ENCODE assay signal across 12 cellular contexts in the genomic region with DNA sequence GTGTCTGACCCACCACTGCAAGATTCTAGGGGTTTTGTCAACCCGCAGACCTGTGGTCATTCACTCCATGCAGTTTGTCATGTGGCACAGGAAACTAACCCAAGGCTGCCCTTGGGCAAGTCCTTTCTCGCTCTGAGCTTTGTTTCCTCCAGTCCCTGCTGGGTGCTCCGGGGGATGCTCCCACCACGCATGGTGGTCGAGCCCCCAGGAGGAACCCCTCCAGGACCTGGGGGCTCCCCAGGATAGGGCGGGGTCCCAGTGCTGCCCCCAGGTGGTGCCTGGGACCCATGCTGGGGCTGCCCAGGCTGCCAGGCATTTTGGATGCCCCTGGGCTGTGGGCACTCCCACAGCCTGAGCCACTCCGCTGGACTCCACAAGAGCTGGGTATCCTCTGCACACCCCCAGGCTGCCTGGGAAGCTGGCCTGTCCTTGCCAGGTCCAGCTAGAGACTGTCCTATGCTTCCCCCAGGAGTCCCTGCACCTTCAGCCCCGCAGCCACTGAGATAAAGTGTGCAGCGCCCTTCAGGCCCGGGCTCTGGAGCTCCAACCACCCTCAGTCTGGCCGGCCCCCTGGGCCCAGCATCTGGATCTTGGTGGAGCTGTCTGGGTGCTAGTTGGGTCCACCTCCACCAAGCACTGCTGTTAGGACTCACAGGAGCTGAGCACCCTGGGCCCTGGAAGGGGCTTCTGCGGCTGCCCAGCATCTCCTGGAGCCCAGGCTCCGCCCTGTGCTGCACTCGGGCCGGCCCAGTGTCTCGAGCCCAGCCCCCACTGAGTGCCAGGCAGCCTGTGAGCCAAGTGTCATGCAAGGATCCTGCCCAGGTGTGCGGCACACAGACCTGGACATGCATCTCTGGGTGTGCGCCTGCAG.
A peak's percentile ranks its signal among the peaks of the same experiment; 100 is the strongest.
DNase-seq lines count a peak whose midpoint lies in the region; ATAC-seq and TF ChIP-seq lines count a peak whose summit lies in the region.
"Had no signal": no experiment of that assay in that cellular context is flagged by ENCODE, and none has a peak within 500 bp of the region (broad histone marks: within the 10 kb centered on the region; RNA-seq: fewer than 3 reads in every experiment).

No MANE protein-coding gene starts in this region.

- no peaks in the 10 kb centered on the region for H3F3A ChIP-seq in smooth muscle cell (ENCODE audit: low read depth)

- intact Hi-C loops in activated CD8-positive, alpha-beta T cell treated with anti-CD3 and anti-CD28 coated beads for 36 hours (cut with micrococcal nuclease) = no loop called here
- intact Hi-C loops in stomach (cut with DNase I; ENCODE audit: low total_unique reads) = loop anchor here (5.0 kb wide), 1 partner anchor 272 kb away; no protein-coding TSS in a partner anchor

- no peaks in the 10 kb centered on the region for H4K20me1 ChIP-seq in hepatocyte (ENCODE audit: insufficient read depth, poor library complexity, severe bottlenecking)
- no peaks in the 10 kb centered on the region for H4K20me1 ChIP-seq in smooth muscle cell (ENCODE audit: low read depth)

- TF ChIP-seq CTCF in activated CD8-positive, alpha-beta T cell treated with anti-CD3 and anti-CD28 coated beads for 36 hours (IDR thresholded peaks at IDR 0.05) = no peak
- peak; percentile 27; the same call in 1 of the 2 replicates for TF ChIP-seq CTCF in VCaP (conservative IDR thresholded peaks at IDR 0.05)
- TF ChIP-seq CTCF in hepatocyte (IDR thresholded peaks at IDR 0.05; ENCODE audit: poor library complexity) = no peak
- TF ChIP-seq CTCF in stomach (IDR thresholded peaks at IDR 0.05) = no peak
- no peak for TF ChIP-seq CTCF in smooth muscle cell (IDR thresholded peaks at IDR 0.05; ENCODE audit: borderline replicate concordance, insufficient read depth, poor library complexity, severe bottlenecking)

- H3K9me2 ChIP-seq in hepatocyte (replicated peaks; ENCODE audit: insufficient read depth) = no peaks in the 10 kb centered on the region

- CTCF ChIA-PET in activated CD8-positive, alpha-beta T cell treated with anti-CD3 and anti-CD28 coated beads, Interleukin-2, amount 10 ng/mL, durations not matched to agents 7 days and 5 days (lab: Charles Lee) = interaction anchor here (1.0 kb wide), 1 partner anchor 283 kb away, joined by 3 read pairs; no protein-coding TSS in a partner anchor
- CTCF ChIA-PET in activated CD8-positive, alpha-beta T cell treated with anti-CD3 and anti-CD28 coated beads for 36 hours (lab: Charles Lee) = interaction anchor here (0.7 to 2.6 kb wide), 5 partner anchors 10 to 322 kb away, joined by 3 to 21 read pairs (median 5); no protein-coding TSS in a partner anchor

- no peak for TF ChIP-seq POLR2A in stomach (IDR thresholded peaks at IDR 0.05)

- H3K4me1 Mint-ChIP-seq in activated CD8-positive, alpha-beta T cell treated with anti-CD3 and anti-CD28 coated beads, Interleukin-2, amount 10 ng/mL, durations not matched to agents 7 days and 5 days (ENCODE audit: low read depth) = no peaks in the 10 kb centered on the region
- no peaks in the 10 kb centered on the region for H3K4me1 Mint-ChIP-seq in activated CD8-positive, alpha-beta T cell treated with anti-CD3 and anti-CD28 coated beads for 36 hours (ENCODE audit: low read depth)

- no peaks in the 10 kb centered on the region for H3K27me3 ChIP-seq in hepatocyte
- no peaks in the 10 kb centered on the region for H3K27me3 ChIP-seq in stomach
- H3K27me3 ChIP-seq in smooth muscle cell (ENCODE audit: low read depth) = no peaks in the 10 kb centered on the region
- H3K27me3 ChIP-seq: BE2C had no signal

- H3K9me3 ChIP-seq in hepatocyte (ENCODE audit: low read depth) (no peaks in the 10 kb centered on the region), stomach (no peaks in the 10 kb centered on the region), smooth muscle cell (replicated peaks; ENCODE audit: low read depth) (no peaks in the 10 kb centered on the region)
- H3K9me3 ChIP-seq: BE2C had no signal

- peak; percentile 9 for DNase-seq in activated CD8-positive, alpha-beta T cell treated with anti-CD3 and anti-CD28 coated beads, Interleukin-2, amount 10 ng/mL, durations not matched to agents 7 days and 5 days
- no peak for DNase-seq in activated CD8-positive, alpha-beta T cell treated with anti-CD3 and anti-CD28 coated beads for 36 hours
- no peak for DNase-seq in hepatocyte (ENCODE audit: low spot score)
- peak; percentile 25 for DNase-seq in stomach
- DNase-seq in superior temporal gyrus (ENCODE audit: extremely low spot score) = no peak
- no peak for DNase-seq in C1 segment of cervical spinal cord (lab: John Stamatoyannopoulos, UW)
- no peak for DNase-seq in smooth muscle cell (lab: John Stamatoyannopoulos, UW; ENCODE audit: unreplicated experiment)
- DNase-seq: amniotic stem cell, BE2C had no signal

- H3K27me3 Mint-ChIP-seq in activated CD8-positive, alpha-beta T cell treated with anti-CD3 and anti-CD28 coated beads, Interleukin-2, amount 10 ng/mL, durations not matched to agents 7 days and 5 days (ENCODE audit: low read depth) = no peaks in the 10 kb centered on the region
- H3K27me3 Mint-ChIP-seq in activated CD8-positive, alpha-beta T cell treated with anti-CD3 and anti-CD28 coated beads for 36 hours = no peaks in the 10 kb centered on the region

- H3K9me3 Mint-ChIP-seq in activated CD8-positive, alpha-beta T cell treated with anti-CD3 and anti-CD28 coated beads, Interleukin-2, amount 10 ng/mL, durations not matched to agents 7 days and 5 days (ENCODE audit: insufficient read depth) = no peaks in the 10 kb centered on the region
- no peaks in the 10 kb centered on the region for H3K9me3 Mint-ChIP-seq in activated CD8-positive, alpha-beta T cell treated with anti-CD3 and anti-CD28 coated beads for 36 hours

- POLR2A ChIA-PET in activated CD8-positive, alpha-beta T cell treated with anti-CD3 and anti-CD28 coated beads, Interleukin-2, amount 10 ng/mL, durations not matched to agents 7 days and 5 days (lab: Charles Lee) = no interaction called here
- POLR2A ChIA-PET in activated CD8-positive, alpha-beta T cell treated with anti-CD3 and anti-CD28 coated beads for 36 hours (lab: Charles Lee) = no interaction called here

- 92% methylated on average over 18 of the region's 18 CpGs for WGBS in hepatocyte (ENCODE audit: low lambda C conversion rate, missing lambda C conversion rate)
- WGBS in stomach, 5 donors = 59 to 100% (median 66%) methylated on average over 2 to 18 of the region's 18 CpGs
- 91% methylated on average over 18 of the region's 18 CpGs for WGBS in smooth muscle cell (ENCODE audit: low lambda C conversion rate)

- no peaks in the 10 kb centered on the region for H3K36me3 ChIP-seq in hepatocyte (replicated peaks; ENCODE audit: insufficient read depth, low read depth)
- peaks cover 23 to 41% (median 37%) of the 10 kb centered on the region in 4 donors for H3K36me3 ChIP-seq in stomach
- H3K36me3 ChIP-seq in smooth muscle cell (ENCODE audit: low read depth) = no peaks in the 10 kb centered on the region
- H3K36me3 ChIP-seq: BE2C had no signal

- H3K4me3 Mint-ChIP-seq in activated CD8-positive, alpha-beta T cell treated with anti-CD3 and anti-CD28 coated beads, Interleukin-2, amount 10 ng/mL, durations not matched to agents 7 days and 5 days = no peak overlapping the region
- H3K4me3 Mint-ChIP-seq in activated CD8-positive, alpha-beta T cell treated with anti-CD3 and anti-CD28 coated beads for 36 hours = no peak overlapping the region
- H3K4me3 Mint-ChIP-seq: stimulated activated naive B cell treated with anti-CD40 and anti-IgM and Interleukin-4, amounts not matched to agents 10 μg/mL and 1 μg/mL and 100 μg/mL, for 72 hours had no signal

- H3K4me1 ChIP-seq in hepatocyte (ENCODE audit: insufficient read depth) (peaks cover 5% of the 10 kb centered on the region), stomach (peaks cover 0 to 47% (median 29%) of the 10 kb centered on the region in 4 donors), smooth muscle cell (ENCODE audit: low read depth) (no peaks in the 10 kb centered on the region)
- H3K4me1 ChIP-seq: BE2C had no signal

- peaks cover 2% of the 10 kb centered on the region for H3K36me3 Mint-ChIP-seq in activated CD8-positive, alpha-beta T cell treated with anti-CD3 and anti-CD28 coated beads, Interleukin-2, amount 10 ng/mL, durations not matched to agents 7 days and 5 days (ENCODE audit: low read depth)
- peaks cover 8% of the 10 kb centered on the region for H3K36me3 Mint-ChIP-seq in activated CD8-positive, alpha-beta T cell treated with anti-CD3 and anti-CD28 coated beads for 36 hours (ENCODE audit: low read depth)

- no peak overlapping the region for H3K4me3 ChIP-seq in hepatocyte
- no peak overlapping the region for H3K4me3 ChIP-seq in stomach
- H3K4me3 ChIP-seq in smooth muscle cell = no peak overlapping the region

- no peak overlapping the region for H3K9ac ChIP-seq in smooth muscle cell (ENCODE audit: low read depth)
- H3K9ac ChIP-seq: KMS-11 had no signal

- H2AFZ ChIP-seq in hepatocyte = no peak overlapping the region
- no peak overlapping the region for H2AFZ ChIP-seq in smooth muscle cell (ENCODE audit: low read depth)

- no peak for TF ChIP-seq EP300 in stomach (IDR thresholded peaks at IDR 0.05)

- H3K4me2 ChIP-seq in hepatocyte (peak overlapping the region; percentile 43), smooth muscle cell (no peak overlapping the region)
- H3K4me2 ChIP-seq: KMS-11 had no signal

- H3K79me2 ChIP-seq in hepatocyte = no peaks in the 10 kb centered on the region
- H3K79me2 ChIP-seq in smooth muscle cell (ENCODE audit: low read depth) = no peaks in the 10 kb centered on the region

- no peak overlapping the region for H3K27ac Mint-ChIP-seq in activated CD8-positive, alpha-beta T cell treated with anti-CD3 and anti-CD28 coated beads, Interleukin-2, amount 10 ng/mL, durations not matched to agents 7 days and 5 days
- H3K27ac Mint-ChIP-seq in activated CD8-positive, alpha-beta T cell treated with anti-CD3 and anti-CD28 coated beads for 36 hours = no peak overlapping the region
- H3K27ac Mint-ChIP-seq: stimulated activated naive B cell treated with anti-CD40 and anti-IgM and Interleukin-4, amounts not matched to agents 10 μg/mL and 1 μg/mL and 100 μg/mL, for 72 hours had no signal

- ATAC-seq in activated CD8-positive, alpha-beta T cell treated with anti-CD3 and anti-CD28 coated beads, Interleukin-2, amount 10 ng/mL, durations not matched to agents 7 days and 5 days = no peak
- no peak for ATAC-seq in activated CD8-positive, alpha-beta T cell treated with anti-CD3 and anti-CD28 coated beads for 36 hours

- H3K27ac ChIP-seq in VCaP (no peak overlapping the region), hepatocyte (no peak overlapping the region), stomach (no peak overlapping the region), smooth muscle cell (ENCODE audit: low read depth) (no peak overlapping the region)
- H3K27ac ChIP-seq: KMS-11 had no signal

Comparison
In these comparisons a context has a peak if more than half of its experiments do, and no peak if none do; other contexts are left out.
1. DNase-seq: peak in activated CD8-positive, alpha-beta T cell treated with anti-CD3 and anti-CD28 coated beads, Interleukin-2, amount 10 ng/mL, durations not matched to agents 7 days and 5 days (single experiment) and stomach (single experiment); none in activated CD8-positive, alpha-beta T cell treated with anti-CD3 and anti-CD28 coated beads for 36 hours (single experiment), hepatocyte (single experiment), superior temporal gyrus (single experiment), C1 segment of cervical spinal cord (0 of 14) and smooth muscle cell (single experiment).